8 cellular contexts compared by ENCODE assay signal in genomic region chrX:153924149-153924861, GRCh38. TPM values are rescaled to one million over a fixed set of nuclear protein-coding genes. Genes with fewer than 3 reads are reported as not detected.
DNase-seq lines count a peak whose midpoint lies in the region; ATAC-seq and TF ChIP-seq lines count a peak whose summit lies in the region.

No MANE protein-coding gene starts in this region.

- no peaks in the 10 kb centered on the region for H3K36me3 ChIP-seq in breast epithelium

- intact Hi-C loops in MCF 10A (cut with micrococcal nuclease) (no loop called here), breast epithelium (cut with DNase I; ENCODE audit: low total_unique reads) (no loop called here)

- H3K9me3 Mint-ChIP-seq in MCF 10A (ENCODE audit: unreplicated experiment) (no peaks in the 10 kb centered on the region), WTC11 (no peaks in the 10 kb centered on the region)
- no peaks in the 10 kb centered on the region for H3K9me3 Mint-ChIP-seq in stimulated activated naive B cell treated with anti-CD40 and anti-IgM and Interleukin-4, amounts not matched to agents 10 μg/mL and 1 μg/mL and 100 μg/mL, for 72 hours

- no peaks in the 10 kb centered on the region for H3K9me3 ChIP-seq in breast epithelium

- POLR2A ChIA-PET in MCF 10A (lab: Yijun Ruan, JAX), result interaction anchor here (0.6 to 0.7 kb wide), 3 partner anchors 16 to 190 kb away, joined by 3 read pairs; no protein-coding TSS in a partner anchor
- POLR2A ChIA-PET in WTC11 (lab: Charles Lee), result interaction anchor here (0.6 kb wide), 1 partner anchor 21 kb away, joined by 6 read pairs; no protein-coding TSS in a partner anchor

- H3K4me1 Mint-ChIP-seq in MCF 10A (ENCODE audit: insufficient read depth, unreplicated experiment) (peaks cover 9% of the 10 kb centered on the region), WTC11 (peaks cover 28% of the 10 kb centered on the region)
- H3K4me1 Mint-ChIP-seq in stimulated activated naive B cell treated with anti-CD40 and anti-IgM and Interleukin-4, amounts not matched to agents 10 μg/mL and 1 μg/mL and 100 μg/mL, for 72 hours, result peaks cover 41 to 71% of the 10 kb centered on the region in 2 donors

- peak overlapping the region; percentile 51 for H3K27ac Mint-ChIP-seq in MCF 10A (ENCODE audit: low read depth, unreplicated experiment)
- no peak overlapping the region for H3K27ac Mint-ChIP-seq in WTC11
- H3K27ac Mint-ChIP-seq in stimulated activated naive B cell treated with anti-CD40 and anti-IgM and Interleukin-4, amounts not matched to agents 10 μg/mL and 1 μg/mL and 100 μg/mL, for 72 hours, result peak overlapping the region; percentile 85

- H3K4me3 Mint-ChIP-seq in MCF 10A (ENCODE audit: unreplicated experiment), result no peak overlapping the region
- peak overlapping the region; percentile 86; the same call in 1 of the 2 replicates for H3K4me3 Mint-ChIP-seq in WTC11
- peak overlapping the region; percentile 94 to 95 for H3K4me3 Mint-ChIP-seq in stimulated activated naive B cell treated with anti-CD40 and anti-IgM and Interleukin-4, amounts not matched to agents 10 μg/mL and 1 μg/mL and 100 μg/mL, for 72 hours

- H3K4me1 ChIP-seq in breast epithelium, result no peaks in the 10 kb centered on the region

- ATAC-seq in WTC11 (no peak), GM19351 (IDR thresholded peaks at IDR 0.05; ENCODE audit: unreplicated experiment) (no peak)
- ATAC-seq in stimulated activated naive B cell treated with anti-CD40 and anti-IgM and Interleukin-4, amounts not matched to agents 10 μg/mL and 1 μg/mL and 100 μg/mL, for 72 hours (replicated peaks), result no peak

- BruUV-seq in MCF 10A (replicated peaks; lab: Mats Ljungman, UMichigan), result no TSS peak

- H3K27me3 ChIP-seq in breast epithelium, result peaks cover 0 to 60% of the 10 kb centered on the region in 2 donors

- peak; percentile 25 for DNase-seq in MCF 10A (ENCODE audit: unreplicated experiment)
- no peak for DNase-seq in breast epithelium (ENCODE audit: low spot score in 2 of 2)
- DNase-seq in M059J (ENCODE audit: low read depth), result peak; percentile 72
- DNase-seq in WTC11 (ENCODE audit: low spot score), result no peak
- DNase-seq in fibroblast of the conjunctiva (ENCODE audit: low read depth), result peak; percentile 38
- DNase-seq in stimulated activated naive B cell treated with anti-CD40 and anti-IgM and Interleukin-4, amounts not matched to agents 10 μg/mL and 1 μg/mL and 100 μg/mL, for 72 hours, result peak; percentile 48
- DNase-seq in activated gamma-delta T cell treated with Interleukin-2 at 50 U/mL for 16 hours, result no peak

- H3K27me3 Mint-ChIP-seq in MCF 10A (ENCODE audit: insufficient read depth, unreplicated experiment), result peaks cover 14% of the 10 kb centered on the region
- no peaks in the 10 kb centered on the region for H3K27me3 Mint-ChIP-seq in WTC11 (ENCODE audit: low read depth)
- no peaks in the 10 kb centered on the region for H3K27me3 Mint-ChIP-seq in stimulated activated naive B cell treated with anti-CD40 and anti-IgM and Interleukin-4, amounts not matched to agents 10 μg/mL and 1 μg/mL and 100 μg/mL, for 72 hours

- TF ChIP-seq POLR2A in breast epithelium (IDR thresholded peaks at IDR 0.05), result no peak

- H3K36me3 Mint-ChIP-seq in MCF 10A (ENCODE audit: insufficient read depth, unreplicated experiment) (no peaks in the 10 kb centered on the region), WTC11 (0 out of 2 replicates have a peak, but pooled peaks cover 6% of the 10 kb centered on the region)
- peaks cover 11 to 42% of the 10 kb centered on the region in 2 donors for H3K36me3 Mint-ChIP-seq in stimulated activated naive B cell treated with anti-CD40 and anti-IgM and Interleukin-4, amounts not matched to agents 10 μg/mL and 1 μg/mL and 100 μg/mL, for 72 hours

- CTCF ChIA-PET in MCF 10A (lab: Yijun Ruan, JAX) (interaction anchor here (0.6 to 5.0 kb wide), 10 partner anchors 8 to 577 kb away, joined by 3 to 31 read pairs (median 4); partner anchors contain the start of gene PLXNB3), WTC11 (lab: Charles Lee) (interaction anchor here (0.7 to 6.9 kb wide), 7 partner anchors 11 to 130 kb away, joined by 3 to 116 read pairs (median 4); partner anchors contain the start of genes IDH3G, NAA10, RENBP and SSR4)

- TF ChIP-seq CTCF in MCF 10A (IDR thresholded peaks at IDR 0.05; ENCODE audit: unreplicated experiment) (no peak), breast epithelium (IDR thresholded peaks at IDR 0.05) (peak in 1 of 3 donors; percentile 10), WTC11 (IDR thresholded peaks at IDR 0.05) (no peak)

- H3K4me3 ChIP-seq in breast epithelium, result no peak overlapping the region

- no peak overlapping the region for H3K27ac ChIP-seq in breast epithelium

TF ChIP-seq in WTC11, 78 proteins besides CTCF, POLR2A, EP300 and RAD21 (continues in another document):
- no peak for TF ChIP-seq AFF4 (CRISPR knock-in tag; IDR thresholded peaks at IDR 0.05; ENCODE audit: borderline replicate concordance)
- TF ChIP-seq ZNF532 (CRISPR knock-in tag; IDR thresholded peaks at IDR 0.05; ENCODE audit: borderline replicate concordance), result no peak
- no peak for TF ChIP-seq CBFB (CRISPR knock-in tag; IDR thresholded peaks at IDR 0.05; ENCODE audit: low read depth)

RNA-seq across cellular contexts. Expression of gene ARHGAP4, which starts 1.8 kb away (rescaled TPM):
- total RNA-seq in MCF 10A (2022) (2.3 and 2.6 TPM in 2 replicates), breast epithelium (10 to 100 TPM; 18.4 to 21.5 (median 19.8) TPM), WTC11 (2021) (52.1 to 66.9 TPM (median 65.3 TPM) in 3 replicates)
- total RNA-seq in M059J (2014; rRNA removed; shearing (Covaris generic)), result 3.1 and 6.1 TPM in 2 replicates

RNA-seq across cellular contexts. Expression of gene NAA10, which starts 10.5 kb away (rescaled TPM):
- 166 and 196 TPM in 2 replicates for total RNA-seq in MCF 10A (2022)
- total RNA-seq in breast epithelium, result 10 to 100 TPM; 57.7 to 81.0 (median 79.2) TPM
- 285 and 384 TPM in 2 replicates for total RNA-seq in M059J (2014; rRNA removed; shearing (Covaris generic))
- 97.1 to 107 TPM (median 101 TPM) in 3 replicates for total RNA-seq in WTC11 (2021)

RNA-seq across cellular contexts. Expression of gene AVPR2, which starts 19.8 kb away (rescaled TPM):
- total RNA-seq in MCF 10A (2022) (not detected in 2 replicates), breast epithelium (1 to 10 TPM in 2 of 3 donors, under 1 TPM in 1; 0.44 to 5.9 (median 5.3) TPM), WTC11 (2021) (0.11 TPM in 1 of 3 replicates, not detected in the others)
- 1.9 and 2.7 TPM in 2 replicates for total RNA-seq in M059J (2014; rRNA removed; shearing (Covaris generic))

RNA-seq across cellular contexts. Expression of gene RENBP, which starts 20.1 kb away (rescaled TPM):
- 0.23 TPM in 1 of 2 replicates, not detected in the other for total RNA-seq in MCF 10A (2022)
- total RNA-seq in breast epithelium, result 10 to 100 TPM in 1 of 3 donors, 1 to 10 TPM in 2; 6.6 to 50.7 (median 6.9) TPM
- not detected in 2 replicates for total RNA-seq in M059J (2014; rRNA removed; shearing (Covaris generic))
- total RNA-seq in WTC11 (2021), result 14.0 to 18.6 TPM (median 16.2 TPM) in 3 replicates

RNA-seq across cellular contexts. Expression of gene L1CAM, which starts 38.3 kb away (rescaled TPM):
- 20.7 and 41.0 TPM in 2 replicates for total RNA-seq in MCF 10A (2022)
- 1 to 10 TPM in 1 of 3 donors, under 1 TPM in 2; 0.29 to 1.8 (median 0.66) TPM for total RNA-seq in breast epithelium
- 186 and 313 TPM in 2 replicates for total RNA-seq in M059J (2014; rRNA removed; shearing (Covaris generic))
- 40.2 to 55.2 TPM (median 49.4 TPM) in 3 replicates for total RNA-seq in WTC11 (2021)

Comparison
In these comparisons a context has a peak if more than half of its experiments do, and no peak if none do; other contexts are left out.
1. DNase-seq: peak in MCF 10A (single experiment), M059J (single experiment), fibroblast of the conjunctiva (single experiment) and stimulated activated naive B cell treated with anti-CD40 and anti-IgM and Interleukin-4, amounts not matched to agents 10 μg/mL and 1 μg/mL and 100 μg/mL, for 72 hours (single experiment); none in breast epithelium (0 of 2), WTC11 (single experiment) and activated gamma-delta T cell treated with Interleukin-2 at 50 U/mL for 16 hours (single experiment).